8 cellular contexts compared by ENCODE assay signal in genomic region chr3:55481067-55481917, GRCh38. TPM values are rescaled to one million over a fixed set of nuclear protein-coding genes. Genes with fewer than 3 reads are reported as not detected.
DNase-seq lines count a peak whose midpoint lies in the region; ATAC-seq and TF ChIP-seq lines count a peak whose summit lies in the region.

No MANE protein-coding gene starts in this region.

- peak overlapping the region; percentile 33 to 48 for H3K4me3 ChIP-seq in esophagus (ENCODE audit: low read depth in 1 of 2, low read length in 2 of 2)
- no peak overlapping the region for H3K4me3 ChIP-seq in mucosa of descending colon

- H3K27me3 ChIP-seq in esophagus (ENCODE audit: control insufficient read depth in 1 of 2, insufficient read depth in 2 of 2, low read length in 2 of 2), result no peaks in the 10 kb centered on the region

- H3K9me3 ChIP-seq in esophagus (ENCODE audit: control insufficient read depth in 2 of 2, insufficient read depth in 1 of 2, low read depth in 1 of 2, low read length in 1 of 2), result no peaks in the 10 kb centered on the region
- H3K9me3 ChIP-seq in mucosa of descending colon, result no peaks in the 10 kb centered on the region

- TF ChIP-seq CTCF in mucosa of descending colon (IDR thresholded peaks at IDR 0.05), result no peak

- 6 to 7% methylated on average over 41 to 45 of the region's 45 CpGs for WGBS in esophagus, 2 donors

- H3K4me1 ChIP-seq in esophagus (ENCODE audit: control insufficient read depth in 2 of 2, insufficient read depth in 2 of 2, low read length in 1 of 2), result peaks cover 5 to 12% of the 10 kb centered on the region in 2 donors
- H3K4me1 ChIP-seq in mucosa of descending colon (ENCODE audit: low read depth), result peaks cover 19% of the 10 kb centered on the region

- ATAC-seq in Right ventricle myocardium inferior, result no peak
- ATAC-seq in mucosa of descending colon, result peak; percentile 10
- no peak for ATAC-seq in HG02588 (IDR thresholded peaks at IDR 0.05; ENCODE audit: unreplicated experiment)
- ATAC-seq in HG03175 (IDR thresholded peaks at IDR 0.05; ENCODE audit: unreplicated experiment), result no peak

- H3K36me3 ChIP-seq in esophagus (ENCODE audit: control insufficient read depth in 2 of 2, insufficient read depth in 2 of 2, low read length in 1 of 2) (no peaks in the 10 kb centered on the region), mucosa of descending colon (ENCODE audit: low read depth) (no peaks in the 10 kb centered on the region)

- intact Hi-C loops in Right ventricle myocardium inferior (cut with DNase I) (loop anchor here (10.0 kb wide), 2 partner anchors 526 to 626 kb away; no protein-coding TSS in a partner anchor), cardiac septum (cut with DNase I) (loop anchor here (10.0 kb wide), 1 partner anchor 526 kb away; no protein-coding TSS in a partner anchor), mucosa of descending colon (cut with DNase I, micrococcal nuclease) (loop anchor here (5.0 to 10.0 kb wide), 2 partner anchors 241 to 774 kb away; no protein-coding TSS in a partner anchor)

- DNase-seq in Right ventricle myocardium inferior (ENCODE audit: missing footprints) (peak; percentile 65), cardiac septum (ENCODE audit: low spot score) (no peak), mucosa of descending colon (peak in 2 of 3 donors; percentile 36 to 54), SK-N-DZ (ENCODE audit: low spot score) (no peak), HPDE6-E6E7 (ENCODE audit: extremely low spot score) (no peak)

- H3K27ac ChIP-seq in esophagus (ENCODE audit: low read depth in 2 of 2, low read length in 1 of 2), result peak overlapping the region; percentile 14 to 51

RNA-seq across cellular contexts. Expression of gene WNT5A, which starts 5.8 kb away (rescaled TPM):
- total RNA-seq in Right ventricle myocardium inferior (6.9 TPM), cardiac septum (0.92 TPM), mucosa of descending colon (1 to 10 TPM; 3.6 to 5.9 (median 5.2) TPM)
- 10 to 100 TPM in 1 of 2 donors, 1 to 10 TPM in 1; 9.1 to 11.1 TPM for polyA plus RNA-seq in esophagus
- 2.7 and 3.5 TPM in 2 replicates for polyA plus RNA-seq in SK-N-DZ (2014; cell fraction: cytosol; rRNA removed)
- 2.4 and 4.2 TPM in 2 replicates for polyA plus RNA-seq in SK-N-DZ (2014; cell fraction: nucleus; rRNA removed)

Comparison
In these comparisons a context has a peak if more than half of its experiments do, and no peak if none do; other contexts are left out.
1. DNase-seq: peak in Right ventricle myocardium inferior (single experiment) and mucosa of descending colon (2 of 3); none in cardiac septum (single experiment), SK-N-DZ (single experiment) and HPDE6-E6E7 (single experiment).